ENCODE assay signal across 3 cellular contexts in the genomic region with DNA sequence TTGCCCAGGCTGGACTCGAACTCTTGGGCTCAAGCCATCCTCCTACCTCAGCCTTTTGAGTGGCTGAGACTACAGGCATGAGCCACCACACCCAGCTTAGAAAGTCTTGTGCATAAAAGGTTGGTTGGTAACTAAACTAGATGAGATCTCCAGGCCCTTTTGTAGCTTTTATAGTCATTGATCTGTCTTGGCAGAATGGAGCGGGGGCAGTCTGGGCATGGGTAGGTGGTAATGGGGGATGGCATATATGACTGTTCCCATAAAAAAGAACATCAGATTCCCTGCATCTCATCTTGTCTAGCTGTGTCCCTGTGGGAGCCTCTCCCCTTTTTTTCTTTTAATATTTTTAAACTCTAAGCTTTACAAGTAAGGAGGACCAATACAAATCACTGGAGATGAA.
"Had no signal": no experiment of that assay in that cellular context is flagged by ENCODE, and none has a peak within 500 bp of the region (broad histone marks: within the 10 kb centered on the region; RNA-seq: fewer than 3 reads in every experiment).

No MANE protein-coding gene starts in this region.

- DNase-seq: GDM1, GF-D8 had no signal

- H3K4me3 ChIP-seq: GM12878 had no signal
